Comparison of ENCODE assay signal across 26 cellular contexts in the genomic region with DNA sequence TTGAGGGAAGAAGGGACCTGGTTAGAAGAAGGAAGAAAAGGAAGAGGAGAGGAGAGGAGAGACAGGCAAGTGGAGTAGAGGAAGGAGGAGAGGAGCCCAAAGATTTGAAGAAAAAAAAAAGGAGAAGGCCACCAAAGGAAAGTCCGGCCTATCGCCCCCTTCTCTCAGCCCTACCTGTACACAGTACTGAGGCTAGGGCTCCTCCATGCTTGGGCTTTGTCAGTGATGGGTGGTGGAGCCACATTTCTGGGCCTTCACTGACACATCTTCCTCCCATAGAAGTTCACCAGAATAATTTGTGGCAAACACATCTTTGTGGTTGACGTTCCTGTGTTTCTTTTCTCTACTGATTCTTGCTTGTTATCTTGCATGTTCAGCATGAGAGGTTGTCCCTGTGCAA.
DNase-seq lines count a peak whose midpoint lies in the region; ATAC-seq and TF ChIP-seq lines count a peak whose summit lies in the region.
"Had no signal": no experiment of that assay in that cellular context is flagged by ENCODE, and none has a peak within 500 bp of the region (broad histone marks: within the 10 kb centered on the region; RNA-seq: fewer than 3 reads in every experiment).

No MANE protein-coding gene starts in this region.

- CTCF ChIA-PET in activated CD4-positive, alpha-beta T cell treated with anti-CD3 and anti-CD28 coated beads, Interleukin-2, amount 10 ng/mL, durations not matched to agents 7 days and 5 days (lab: Charles Lee): no interaction called here

- no peak for ATAC-seq in left cardiac atrium
- ATAC-seq: activated CD8-positive, alpha-beta memory T cell treated with anti-CD3 and anti-CD28 coated beads, Interleukin-2, amount 10 ng/mL, durations not matched to agents 7 days and 5 days had no signal

- H3K27ac ChIP-seq in right atrium auricular region (peak overlapping the region; percentile 47 to 73), uterus (peak overlapping the region; percentile 66 to 69), adrenal gland (no peak overlapping the region)
- H3K27ac ChIP-seq: C4-2B, SJCRH30, suprapubic skin had no signal

- H3K4me1 Mint-ChIP-seq in activated CD4-positive, alpha-beta T cell treated with anti-CD3 and anti-CD28 coated beads, Interleukin-2, amount 10 ng/mL, durations not matched to agents 24 days and 14 days: peaks cover 8% of the 10 kb centered on the region
- peaks cover 9% of the 10 kb centered on the region for H3K4me1 Mint-ChIP-seq in activated CD4-positive, alpha-beta T cell treated with anti-CD3 and anti-CD28 coated beads, Interleukin-2, amount 10 ng/mL, durations not matched to agents 7 days and 5 days
- H3K4me1 Mint-ChIP-seq in nephron: peaks cover 18% of the 10 kb centered on the region
- H3K4me1 Mint-ChIP-seq: stimulated activated effector memory CD8-positive, alpha-beta T cell treated with anti-CD3 and anti-CD28 coated beads, Interleukin-12 subunit alpha, Interleukin-12 subunit beta, amount 100 ng/mL, for 72 hours had no signal

- WGBS in adrenal gland, 4 donors: 83 to 92% (median 86%) methylated on average over 3 of the region's 3 CpGs

- no peak for DNase-seq in activated CD4-positive, alpha-beta T cell treated with anti-CD3 and anti-CD28 coated beads, Interleukin-2, amount 10 ng/mL, durations not matched to agents 24 days and 14 days
- no peak for DNase-seq in activated CD4-positive, alpha-beta T cell treated with anti-CD3 and anti-CD28 coated beads, Interleukin-2, amount 10 ng/mL, durations not matched to agents 7 days and 5 days
- DNase-seq in right atrium auricular region (ENCODE audit: low spot score) (no peak), left cardiac atrium (no peak), uterus (no peak), adrenal gland (no peak)
- no peak for DNase-seq in activated CD4-positive, CD25-positive, alpha-beta regulatory T cell treated with anti-CD3 and anti-CD28 coated beads, Interleukin-2, amount 50 U/mL, for 72 hours
- DNase-seq: 8988T; activated CD8-positive, alpha-beta memory T cell treated with anti-CD3 and anti-CD28 coated beads, Interleukin-2, amount 10 ng/mL, durations not matched to agents 7 days and 5 days; Caco-2; effector CD8-positive, alpha-beta T cell; H7; left lung; NCI-H1105; NCI-H187; NCI-H2171; NCI-H510A treated with DMSO at 0.1 percent for 48 hours; RPMI8226; sigmoid colon; SJCRH30; SW 1271 had no signal

- TF ChIP-seq CTCF in right atrium auricular region (IDR thresholded peaks at IDR 0.05): no peak
- TF ChIP-seq CTCF in nephron (IDR thresholded peaks at IDR 0.05; ENCODE audit: unreplicated experiment in 3 of 3): no peak
- TF ChIP-seq CTCF in uterus (IDR thresholded peaks at IDR 0.05): no peak
- no peak for TF ChIP-seq CTCF in adrenal gland (IDR thresholded peaks at IDR 0.05)

- H3K9me3 Mint-ChIP-seq in activated CD4-positive, alpha-beta T cell treated with anti-CD3 and anti-CD28 coated beads, Interleukin-2, amount 10 ng/mL, durations not matched to agents 24 days and 14 days: peaks cover 7% of the 10 kb centered on the region
- H3K9me3 Mint-ChIP-seq in activated CD4-positive, alpha-beta T cell treated with anti-CD3 and anti-CD28 coated beads, Interleukin-2, amount 10 ng/mL, durations not matched to agents 7 days and 5 days: peaks cover 8% of the 10 kb centered on the region
- no peaks in the 10 kb centered on the region for H3K9me3 Mint-ChIP-seq in nephron
- H3K9me3 Mint-ChIP-seq: activated naive CD4-positive, alpha-beta T cell treated with anti-CD3 and anti-CD28 coated beads, Interleukin-2, amount 50 U/mL, for 24 hours had no signal

- no peak overlapping the region for H3K4me3 ChIP-seq in right atrium auricular region
- H3K4me3 ChIP-seq in uterus: no peak overlapping the region
- H3K4me3 ChIP-seq in adrenal gland: no peak overlapping the region
- H3K4me3 ChIP-seq: left lung, sigmoid colon, SJCRH30, suprapubic skin had no signal

- H3K36me3 ChIP-seq in right atrium auricular region (no peaks in the 10 kb centered on the region), uterus (no peaks in the 10 kb centered on the region), adrenal gland (replicated peaks in 1 of 2) (no peaks in the 10 kb centered on the region)
- H3K36me3 ChIP-seq: left lung, sigmoid colon, SJCRH30, suprapubic skin had no signal

- H3K4me3 Mint-ChIP-seq in activated CD4-positive, alpha-beta T cell treated with anti-CD3 and anti-CD28 coated beads, Interleukin-2, amount 10 ng/mL, durations not matched to agents 24 days and 14 days: no peak overlapping the region
- no peak overlapping the region for H3K4me3 Mint-ChIP-seq in activated CD4-positive, alpha-beta T cell treated with anti-CD3 and anti-CD28 coated beads, Interleukin-2, amount 10 ng/mL, durations not matched to agents 7 days and 5 days
- no peak overlapping the region for H3K4me3 Mint-ChIP-seq in nephron
- H3K4me3 Mint-ChIP-seq: activated CD8-positive, alpha-beta memory T cell treated with anti-CD3 and anti-CD28 coated beads, Interleukin-2, amount 10 ng/mL, durations not matched to agents 7 days and 5 days; activated naive CD4-positive, alpha-beta T cell treated with anti-CD3 and anti-CD28 coated beads, Interleukin-2, amount 50 U/mL, for 24 hours; stimulated activated effector memory CD8-positive, alpha-beta T cell treated with anti-CD3 and anti-CD28 coated beads, Interleukin-12 subunit alpha, Interleukin-12 subunit beta, amount 100 ng/mL, for 72 hours had no signal

- H3K27me3 ChIP-seq in right atrium auricular region (no peaks in the 10 kb centered on the region), uterus (no peaks in the 10 kb centered on the region), adrenal gland (no peaks in the 10 kb centered on the region)
- H3K27me3 ChIP-seq: left lung, sigmoid colon, SJCRH30, suprapubic skin had no signal

- intact Hi-C loops in activated CD4-positive, alpha-beta T cell treated with anti-CD3 and anti-CD28 coated beads, Interleukin-2, amount 10 ng/mL, durations not matched to agents 24 days and 14 days (cut with micrococcal nuclease): loop anchor here (1.0 kb wide), 1 partner anchor 25 kb away; no protein-coding TSS in a partner anchor
- intact Hi-C loops in left cardiac atrium (cut with DNase I): no loop called here
- intact Hi-C loops in uterus (cut with DNase I; ENCODE audit: low total_unique reads): no loop called here
- intact Hi-C loops in adrenal gland (cut with DNase I): no loop called here

- peaks cover 1% of the 10 kb centered on the region for H3K36me3 Mint-ChIP-seq in activated CD4-positive, alpha-beta T cell treated with anti-CD3 and anti-CD28 coated beads, Interleukin-2, amount 10 ng/mL, durations not matched to agents 24 days and 14 days (ENCODE audit: low read depth)
- H3K36me3 Mint-ChIP-seq in activated CD4-positive, alpha-beta T cell treated with anti-CD3 and anti-CD28 coated beads, Interleukin-2, amount 10 ng/mL, durations not matched to agents 7 days and 5 days (ENCODE audit: low read depth): peaks cover 4% of the 10 kb centered on the region
- peaks cover 14% of the 10 kb centered on the region for H3K36me3 Mint-ChIP-seq in nephron (ENCODE audit: low read depth)
- H3K36me3 Mint-ChIP-seq: activated naive CD4-positive, alpha-beta T cell treated with anti-CD3 and anti-CD28 coated beads, Interleukin-2, amount 50 U/mL, for 24 hours; stimulated activated effector memory CD8-positive, alpha-beta T cell treated with anti-CD3 and anti-CD28 coated beads, Interleukin-12 subunit alpha, Interleukin-12 subunit beta, amount 100 ng/mL, for 72 hours had no signal

- POLR2A ChIA-PET in activated CD4-positive, alpha-beta T cell treated with anti-CD3 and anti-CD28 coated beads, Interleukin-2, amount 10 ng/mL, durations not matched to agents 7 days and 5 days (lab: Charles Lee): no interaction called here

- H3K27me3 Mint-ChIP-seq in activated CD4-positive, alpha-beta T cell treated with anti-CD3 and anti-CD28 coated beads, Interleukin-2, amount 10 ng/mL, durations not matched to agents 24 days and 14 days: no peaks in the 10 kb centered on the region
- H3K27me3 Mint-ChIP-seq in activated CD4-positive, alpha-beta T cell treated with anti-CD3 and anti-CD28 coated beads, Interleukin-2, amount 10 ng/mL, durations not matched to agents 7 days and 5 days: no peaks in the 10 kb centered on the region
- no peaks in the 10 kb centered on the region for H3K27me3 Mint-ChIP-seq in nephron (ENCODE audit: low read depth)
- H3K27me3 Mint-ChIP-seq: activated CD8-positive, alpha-beta memory T cell treated with anti-CD3 and anti-CD28 coated beads, Interleukin-2, amount 10 ng/mL, durations not matched to agents 7 days and 5 days had no signal

- H3K27ac Mint-ChIP-seq in activated CD4-positive, alpha-beta T cell treated with anti-CD3 and anti-CD28 coated beads, Interleukin-2, amount 10 ng/mL, durations not matched to agents 24 days and 14 days: peak overlapping the region; percentile 8
- no peak overlapping the region for H3K27ac Mint-ChIP-seq in activated CD4-positive, alpha-beta T cell treated with anti-CD3 and anti-CD28 coated beads, Interleukin-2, amount 10 ng/mL, durations not matched to agents 7 days and 5 days
- H3K27ac Mint-ChIP-seq in nephron: peak overlapping the region; percentile 9 to 62 (median 36)
- H3K27ac Mint-ChIP-seq: activated CD8-positive, alpha-beta memory T cell treated with anti-CD3 and anti-CD28 coated beads, Interleukin-2, amount 10 ng/mL, durations not matched to agents 7 days and 5 days; activated naive CD4-positive, alpha-beta T cell treated with anti-CD3 and anti-CD28 coated beads, Interleukin-2, amount 50 U/mL, for 24 hours; stimulated activated effector memory CD8-positive, alpha-beta T cell treated with anti-CD3 and anti-CD28 coated beads, Interleukin-12 subunit alpha, Interleukin-12 subunit beta, amount 100 ng/mL, for 72 hours had no signal

- H3K4me1 ChIP-seq in right atrium auricular region: peaks cover 0 to 15% of the 10 kb centered on the region in 2 donors
- no peaks in the 10 kb centered on the region for H3K4me1 ChIP-seq in uterus
- no peaks in the 10 kb centered on the region for H3K4me1 ChIP-seq in adrenal gland (replicated peaks in 1 of 2)
- H3K4me1 ChIP-seq: Caco-2, left lung, SJCRH30, suprapubic skin had no signal

- H3K9me3 ChIP-seq in right atrium auricular region (no peaks in the 10 kb centered on the region), uterus (no peaks in the 10 kb centered on the region), adrenal gland (replicated peaks in 1 of 3) (no peaks in the 10 kb centered on the region)
- H3K9me3 ChIP-seq: Caco-2, left lung, sigmoid colon, SJCRH30, suprapubic skin had no signal

- TF ChIP-seq POLR2A in uterus (IDR thresholded peaks at IDR 0.05) (no peak), adrenal gland (IDR thresholded peaks at IDR 0.05) (no peak)

Comparison
In these comparisons a context has a peak if more than half of its experiments do, and no peak if none do; other contexts are left out.
1. H3K27ac ChIP-seq: peak in right atrium auricular region (2 of 2) and uterus (2 of 2); none in adrenal gland (0 of 5).